2 cellular contexts compared by ENCODE assay signal in genomic region chr10:94500063-94500462, GRCh38.
TF ChIP-seq lines count a peak whose summit lies in the region.

No MANE protein-coding gene starts in this region.

TF ChIP-seq in GM12878, 131 proteins besides CTCF, POLR2A, EP300 and RAD21:
- no peak for TF ChIP-seq BCL11A (IDR thresholded peaks at IDR 0.05; ENCODE audit: low read depth, low read length)
- no peak for TF ChIP-seq ZNF384 (IDR thresholded peaks at IDR 0.05; ENCODE audit: borderline replicate concordance, low read depth, low read length)
- TF ChIP-seq MEF2A (IDR thresholded peaks at IDR 0.05; ENCODE audit: insufficient read depth, low read depth, low read length): no peak
- no peak for TF ChIP-seq ZBTB40 (IDR thresholded peaks at IDR 0.05; ENCODE audit: borderline replicate concordance)

TF ChIP-seq in HepG2, 621 proteins besides CTCF, POLR2A, EP300 and RAD21:
- TF ChIP-seq PHF5A (CRISPR knock-in tag; IDR thresholded peaks at IDR 0.05; ENCODE audit: low read depth, unreplicated experiment) (no peak), STAG1 (CRISPR knock-in tag; IDR thresholded peaks at IDR 0.05) (peak; percentile 45)
